1 cellular context compared by ENCODE assay signal in the genomic region with DNA sequence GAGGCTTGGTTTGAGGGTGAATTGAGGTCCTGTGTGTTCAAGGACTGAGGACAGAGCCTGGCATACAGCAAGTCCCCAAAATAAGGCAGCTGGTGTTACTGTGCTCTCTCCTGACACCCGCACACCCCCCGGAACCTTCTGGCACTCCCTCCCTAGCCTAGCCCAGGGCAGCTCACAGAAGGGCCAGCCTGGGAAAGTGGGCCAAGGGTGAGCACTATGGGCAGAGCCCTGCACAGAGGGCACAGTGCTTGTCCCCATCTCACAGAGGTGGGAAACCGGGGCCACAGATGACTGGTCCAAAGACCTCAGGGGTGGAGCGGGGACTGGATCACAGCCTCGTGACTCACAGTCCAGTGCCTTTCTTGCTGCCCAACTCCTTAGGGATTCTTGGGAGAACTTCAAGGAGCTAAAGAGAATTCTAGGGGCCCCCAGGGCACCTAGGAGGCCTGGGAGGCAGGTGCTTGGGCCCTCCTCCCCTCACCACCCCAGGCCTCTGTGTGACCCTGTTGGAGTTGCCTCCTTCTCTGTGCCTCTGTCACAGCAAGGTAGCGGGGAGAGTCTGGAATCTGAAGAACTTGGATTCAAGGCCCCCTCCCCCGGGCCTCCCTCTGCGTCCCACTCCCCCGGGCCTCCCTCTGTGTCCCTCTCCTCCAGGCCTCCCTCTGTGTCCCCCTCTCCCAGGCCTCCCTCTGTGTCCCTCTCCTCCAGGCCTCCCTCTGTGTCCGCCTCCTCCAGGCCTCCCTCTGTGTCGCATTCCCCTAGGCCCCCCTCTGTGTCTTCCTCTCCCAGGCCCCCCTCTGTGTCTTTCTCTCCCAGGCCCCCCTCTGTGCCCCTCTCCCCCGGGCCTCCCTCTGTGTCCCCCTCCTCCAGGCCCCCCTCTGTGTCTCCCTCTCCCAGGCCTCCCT.
TF ChIP-seq lines count a peak whose summit lies in the region.

No MANE protein-coding gene starts in this region.

TF ChIP-seq in H1, 55 proteins besides CTCF, POLR2A, EP300 and RAD21:
- no peak for TF ChIP-seq YY1 (IDR thresholded peaks at IDR 0.05; ENCODE audit: low read depth, low read length)
- TF ChIP-seq, protein P1, sequence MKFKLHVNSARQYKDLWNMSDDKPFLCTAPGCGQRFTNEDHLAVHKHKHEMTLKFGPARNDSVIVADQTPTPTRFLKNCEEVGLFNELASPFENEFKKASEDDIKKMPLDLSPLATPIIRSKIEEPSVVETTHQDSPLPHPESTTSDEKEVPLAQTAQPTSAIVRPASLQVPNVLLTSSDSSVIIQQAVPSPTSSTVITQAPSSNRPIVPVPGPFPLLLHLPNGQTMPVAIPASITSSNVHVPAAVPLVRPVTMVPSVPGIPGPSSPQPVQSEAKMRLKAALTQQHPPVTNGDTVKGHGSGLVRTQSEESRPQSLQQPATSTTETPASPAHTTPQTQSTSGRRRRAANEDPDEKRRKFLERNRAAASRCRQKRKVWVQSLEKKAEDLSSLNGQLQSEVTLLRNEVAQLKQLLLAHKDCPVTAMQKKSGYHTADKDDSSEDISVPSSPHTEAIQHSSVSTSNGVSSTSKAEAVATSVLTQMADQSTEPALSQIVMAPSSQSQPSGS (IDR thresholded peaks at IDR 0.05; ENCODE audit: low read length), result no peak
- no peak for TF ChIP-seq BRCA1 (IDR thresholded peaks at IDR 0.05; ENCODE audit: low read depth, low read length)
- TF ChIP-seq, protein P2, sequence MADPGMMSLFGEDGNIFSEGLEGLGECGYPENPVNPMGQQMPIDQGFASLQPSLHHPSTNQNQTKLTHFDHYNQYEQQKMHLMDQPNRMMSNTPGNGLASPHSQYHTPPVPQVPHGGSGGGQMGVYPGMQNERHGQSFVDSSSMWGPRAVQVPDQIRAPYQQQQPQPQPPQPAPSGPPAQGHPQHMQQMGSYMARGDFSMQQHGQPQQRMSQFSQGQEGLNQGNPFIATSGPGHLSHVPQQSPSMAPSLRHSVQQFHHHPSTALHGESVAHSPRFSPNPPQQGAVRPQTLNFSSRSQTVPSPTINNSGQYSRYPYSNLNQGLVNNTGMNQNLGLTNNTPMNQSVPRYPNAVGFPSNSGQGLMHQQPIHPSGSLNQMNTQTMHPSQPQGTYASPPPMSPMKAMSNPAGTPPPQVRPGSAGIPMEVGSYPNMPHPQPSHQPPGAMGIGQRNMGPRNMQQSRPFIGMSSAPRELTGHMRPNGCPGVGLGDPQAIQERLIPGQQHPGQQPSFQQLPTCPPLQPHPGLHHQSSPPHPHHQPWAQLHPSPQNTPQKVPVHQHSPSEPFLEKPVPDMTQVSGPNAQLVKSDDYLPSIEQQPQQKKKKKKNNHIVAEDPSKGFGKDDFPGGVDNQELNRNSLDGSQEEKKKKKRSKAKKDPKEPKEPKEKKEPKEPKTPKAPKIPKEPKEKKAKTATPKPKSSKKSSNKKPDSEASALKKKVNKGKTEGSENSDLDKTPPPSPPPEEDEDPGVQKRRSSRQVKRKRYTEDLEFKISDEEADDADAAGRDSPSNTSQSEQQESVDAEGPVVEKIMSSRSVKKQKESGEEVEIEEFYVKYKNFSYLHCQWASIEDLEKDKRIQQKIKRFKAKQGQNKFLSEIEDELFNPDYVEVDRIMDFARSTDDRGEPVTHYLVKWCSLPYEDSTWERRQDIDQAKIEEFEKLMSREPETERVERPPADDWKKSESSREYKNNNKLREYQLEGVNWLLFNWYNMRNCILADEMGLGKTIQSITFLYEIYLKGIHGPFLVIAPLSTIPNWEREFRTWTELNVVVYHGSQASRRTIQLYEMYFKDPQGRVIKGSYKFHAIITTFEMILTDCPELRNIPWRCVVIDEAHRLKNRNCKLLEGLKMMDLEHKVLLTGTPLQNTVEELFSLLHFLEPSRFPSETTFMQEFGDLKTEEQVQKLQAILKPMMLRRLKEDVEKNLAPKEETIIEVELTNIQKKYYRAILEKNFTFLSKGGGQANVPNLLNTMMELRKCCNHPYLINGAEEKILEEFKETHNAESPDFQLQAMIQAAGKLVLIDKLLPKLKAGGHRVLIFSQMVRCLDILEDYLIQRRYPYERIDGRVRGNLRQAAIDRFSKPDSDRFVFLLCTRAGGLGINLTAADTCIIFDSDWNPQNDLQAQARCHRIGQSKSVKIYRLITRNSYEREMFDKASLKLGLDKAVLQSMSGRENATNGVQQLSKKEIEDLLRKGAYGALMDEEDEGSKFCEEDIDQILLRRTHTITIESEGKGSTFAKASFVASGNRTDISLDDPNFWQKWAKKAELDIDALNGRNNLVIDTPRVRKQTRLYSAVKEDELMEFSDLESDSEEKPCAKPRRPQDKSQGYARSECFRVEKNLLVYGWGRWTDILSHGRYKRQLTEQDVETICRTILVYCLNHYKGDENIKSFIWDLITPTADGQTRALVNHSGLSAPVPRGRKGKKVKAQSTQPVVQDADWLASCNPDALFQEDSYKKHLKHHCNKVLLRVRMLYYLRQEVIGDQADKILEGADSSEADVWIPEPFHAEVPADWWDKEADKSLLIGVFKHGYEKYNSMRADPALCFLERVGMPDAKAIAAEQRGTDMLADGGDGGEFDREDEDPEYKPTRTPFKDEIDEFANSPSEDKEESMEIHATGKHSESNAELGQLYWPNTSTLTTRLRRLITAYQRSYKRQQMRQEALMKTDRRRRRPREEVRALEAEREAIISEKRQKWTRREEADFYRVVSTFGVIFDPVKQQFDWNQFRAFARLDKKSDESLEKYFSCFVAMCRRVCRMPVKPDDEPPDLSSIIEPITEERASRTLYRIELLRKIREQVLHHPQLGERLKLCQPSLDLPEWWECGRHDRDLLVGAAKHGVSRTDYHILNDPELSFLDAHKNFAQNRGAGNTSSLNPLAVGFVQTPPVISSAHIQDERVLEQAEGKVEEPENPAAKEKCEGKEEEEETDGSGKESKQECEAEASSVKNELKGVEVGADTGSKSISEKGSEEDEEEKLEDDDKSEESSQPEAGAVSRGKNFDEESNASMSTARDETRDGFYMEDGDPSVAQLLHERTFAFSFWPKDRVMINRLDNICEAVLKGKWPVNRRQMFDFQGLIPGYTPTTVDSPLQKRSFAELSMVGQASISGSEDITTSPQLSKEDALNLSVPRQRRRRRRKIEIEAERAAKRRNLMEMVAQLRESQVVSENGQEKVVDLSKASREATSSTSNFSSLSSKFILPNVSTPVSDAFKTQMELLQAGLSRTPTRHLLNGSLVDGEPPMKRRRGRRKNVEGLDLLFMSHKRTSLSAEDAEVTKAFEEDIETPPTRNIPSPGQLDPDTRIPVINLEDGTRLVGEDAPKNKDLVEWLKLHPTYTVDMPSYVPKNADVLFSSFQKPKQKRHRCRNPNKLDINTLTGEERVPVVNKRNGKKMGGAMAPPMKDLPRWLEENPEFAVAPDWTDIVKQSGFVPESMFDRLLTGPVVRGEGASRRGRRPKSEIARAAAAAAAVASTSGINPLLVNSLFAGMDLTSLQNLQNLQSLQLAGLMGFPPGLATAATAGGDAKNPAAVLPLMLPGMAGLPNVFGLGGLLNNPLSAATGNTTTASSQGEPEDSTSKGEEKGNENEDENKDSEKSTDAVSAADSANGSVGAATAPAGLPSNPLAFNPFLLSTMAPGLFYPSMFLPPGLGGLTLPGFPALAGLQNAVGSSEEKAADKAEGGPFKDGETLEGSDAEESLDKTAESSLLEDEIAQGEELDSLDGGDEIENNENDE (IDR thresholded peaks at IDR 0.05; ENCODE audit: insufficient replicate concordance, low read length), result no peak
- TF ChIP-seq RXRA (IDR thresholded peaks at IDR 0.05; ENCODE audit: insufficient read depth, low read depth, low read length), result no peak
TF ChIP-seq in H1: peak in this region for 0.
